ENCODE assay signal across 18 cellular contexts in the genomic region with DNA sequence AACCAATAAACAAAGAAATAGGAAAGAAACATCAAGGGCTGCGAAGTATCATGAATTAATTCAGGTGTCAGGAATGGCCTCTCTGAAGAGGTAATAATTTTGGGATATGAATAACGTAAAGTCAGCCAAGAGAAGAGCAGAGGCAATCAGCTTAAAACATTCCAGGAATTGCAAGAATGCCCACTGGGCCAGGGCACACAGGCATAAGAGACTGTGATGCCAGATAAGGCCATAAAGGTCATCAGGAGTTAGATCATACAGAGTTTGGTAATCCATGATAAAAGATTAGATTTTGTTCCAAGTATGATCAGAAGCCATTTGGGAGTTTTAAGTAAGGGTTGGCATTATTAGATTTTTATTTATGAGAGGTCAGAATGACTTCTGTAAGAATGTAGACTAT. TPM values are rescaled to one million over a fixed set of nuclear protein-coding genes. Genes with fewer than 3 reads are reported as not detected.
"Had no signal": no experiment of that assay in that cellular context is flagged by ENCODE, and none has a peak within 500 bp of the region (broad histone marks: within the 10 kb centered on the region; RNA-seq: fewer than 3 reads in every experiment).

No MANE protein-coding gene starts in this region.

- H3K27me3 Mint-ChIP-seq: dendritic cell treated with granulocyte-macrophage colony-stimulating factor and Interleukin-4, amounts not matched to agents 40 ng/mL and 50 ng/mL, for 4 days; naive thymus-derived CD4-positive, alpha-beta T cell; stimulated activated naive CD8-positive, alpha-beta T cell treated with anti-CD3 and anti-CD28 coated beads, Interleukin-15, Interleukin-2, amounts not matched to agents 100 ng/mL and 50 ng/mL, for 24 hours had no signal

- H3K36me3 ChIP-seq: esophagus squamous epithelium, gastroesophageal sphincter, right atrium auricular region, sigmoid colon, tibial nerve had no signal

- H3K4me1 ChIP-seq: esophagus squamous epithelium, gastroesophageal sphincter, right atrium auricular region, sigmoid colon, testis, tibial nerve had no signal

- ATAC-seq: gastroesophageal sphincter; left colon; naive thymus-derived CD4-positive, alpha-beta T cell had no signal

- H3K27ac Mint-ChIP-seq: dendritic cell treated with granulocyte-macrophage colony-stimulating factor and Interleukin-4, amounts not matched to agents 40 ng/mL and 50 ng/mL, for 4 days; naive thymus-derived CD4-positive, alpha-beta T cell; nephron progenitor cell; stimulated activated naive CD8-positive, alpha-beta T cell treated with anti-CD3 and anti-CD28 coated beads, Interleukin-15, Interleukin-2, amounts not matched to agents 100 ng/mL and 50 ng/mL, for 24 hours had no signal

- H3K9me3 Mint-ChIP-seq: naive thymus-derived CD4-positive, alpha-beta T cell; nephron progenitor cell; stimulated activated naive CD8-positive, alpha-beta T cell treated with anti-CD3 and anti-CD28 coated beads, Interleukin-15, Interleukin-2, amounts not matched to agents 100 ng/mL and 50 ng/mL, for 24 hours had no signal

- H3K27me3 ChIP-seq: esophagus squamous epithelium, gastroesophageal sphincter, right atrium auricular region, sigmoid colon, testis, tibial nerve had no signal

- H3K4me1 Mint-ChIP-seq: nephron progenitor cell had no signal

- H3K4me3 ChIP-seq: esophagus squamous epithelium, gastroesophageal sphincter, right atrium auricular region, sigmoid colon, testis, tibial nerve had no signal

- DNase-seq: esophagus squamous epithelium; foreskin fibroblast; glutamatergic neuron; kidney; left colon; naive thymus-derived CD4-positive, alpha-beta T cell; nephron progenitor cell; posterior cingulate gyrus; sigmoid colon; small intestine; stimulated activated CD4-positive, alpha-beta T cell treated with anti-CD3 and anti-CD28 coated beads, Interleukin-2, amount 100 ng/mL, for 48 hours; testis had no signal

- H3K9me3 ChIP-seq: esophagus squamous epithelium, gastroesophageal sphincter, right atrium auricular region, sigmoid colon, testis, tibial nerve had no signal

- H3K27ac ChIP-seq: esophagus squamous epithelium, gastroesophageal sphincter, right atrium auricular region, sigmoid colon, testis, tibial nerve had no signal

- H3K4me3 Mint-ChIP-seq: dendritic cell treated with granulocyte-macrophage colony-stimulating factor and Interleukin-4, amounts not matched to agents 40 ng/mL and 50 ng/mL, for 4 days; naive thymus-derived CD4-positive, alpha-beta T cell; nephron progenitor cell; stimulated activated naive CD8-positive, alpha-beta T cell treated with anti-CD3 and anti-CD28 coated beads, Interleukin-15, Interleukin-2, amounts not matched to agents 100 ng/mL and 50 ng/mL, for 24 hours had no signal

RNA-seq across cellular contexts. Expression of a gene that starts 53.3 kb away (rescaled TPM):
- total RNA-seq: lung microvascular endothelial cell had no signal
- polyA plus RNA-seq: naive thymus-derived CD4-positive, alpha-beta T cell had no signal
